In genomic region chr18:67669993-67670671, GRCh38 we compare ENCODE assay signal across 16 cellular contexts.
A peak's percentile ranks its signal among the peaks of the same experiment; 100 is the strongest.
DNase-seq lines count a peak whose midpoint lies in the region; ATAC-seq lines count a peak whose summit lies in the region.
"Had no signal": no experiment of that assay in that cellular context is flagged by ENCODE, and none has a peak within 500 bp of the region (broad histone marks: within the 10 kb centered on the region; RNA-seq: fewer than 3 reads in every experiment).

No MANE protein-coding gene starts in this region.

- peak overlapping the region; percentile 1 for H3K4me3 ChIP-seq in adipocyte (ENCODE audit: low read length)
- H3K4me3 ChIP-seq: colonic mucosa, tibial nerve had no signal

- intact Hi-C loops in sciatic nerve (cut with DNase I): no loop called here

- no peaks in the 10 kb centered on the region for H3K36me3 ChIP-seq in adipocyte (ENCODE audit: control insufficient read depth, insufficient read depth, low read length, severe bottlenecking)
- H3K36me3 ChIP-seq: colonic mucosa, tibial nerve had no signal

- peak; percentile 96 for DNase-seq in HCEC 1CT
- peak; percentile 93 for DNase-seq in adipocyte (ENCODE audit: low read depth)
- peak; percentile 100 for DNase-seq in fibroblast of peridontal ligament (ENCODE audit: extremely low read depth)
- peak; percentile 85 for DNase-seq in stromal cell of bone marrow (ENCODE audit: low read depth)
- DNase-seq in sciatic nerve (ENCODE audit: low spot score): no peak
- no peak for DNase-seq in NCI-H748 (lab: John Stamatoyannopoulos, UW; ENCODE audit: unreplicated experiment)
- DNase-seq: colonic mucosa, H9, kidney glomerular epithelial cell, midbrain, NCI-H1092, NCI-H2171 treated with DMSO at 0.1 percent for 48 hours, occipital lobe, Right ventricle myocardium superior had no signal

- H3K27me3 ChIP-seq in adipocyte (replicated peaks; ENCODE audit: control insufficient read depth, insufficient read depth, low read length): no peaks in the 10 kb centered on the region
- H3K27me3 ChIP-seq: colonic mucosa, tibial nerve had no signal

- H3K9ac ChIP-seq in adipocyte (ENCODE audit: low read length): no peak overlapping the region

- H3K9me3 ChIP-seq in adipocyte (ENCODE audit: control insufficient read depth, low read length): no peaks in the 10 kb centered on the region
- H3K9me3 ChIP-seq: colonic mucosa, tibial nerve had no signal

- H3K4me1 ChIP-seq in adipocyte (ENCODE audit: control insufficient read depth, insufficient read depth, low read length): peaks cover 11% of the 10 kb centered on the region
- H3K4me1 ChIP-seq: colonic mucosa, tibial nerve had no signal

- no peak for ATAC-seq in sciatic nerve
- no peak for ATAC-seq in HG03135 (IDR thresholded peaks at IDR 0.05; ENCODE audit: unreplicated experiment)

Comparison
In these comparisons a context has a peak if more than half of its experiments do, and no peak if none do; other contexts are left out.
1. DNase-seq: peak in HCEC 1CT (single experiment), adipocyte (single experiment), fibroblast of peridontal ligament (single experiment) and stromal cell of bone marrow (single experiment); none in sciatic nerve (single experiment) and NCI-H748 (single experiment).